In genomic region chr21:36260802-36261201, GRCh38 we compare ENCODE assay signal across 8 cellular contexts. TPM values are rescaled to one million over a fixed set of nuclear protein-coding genes. Genes with fewer than 3 reads are reported as not detected.
DNase-seq lines count a peak whose midpoint lies in the region; ATAC-seq, FAIRE-seq and TF ChIP-seq lines count a peak whose summit lies in the region.

No MANE protein-coding gene starts in this region.

- intact Hi-C loops in esophagus squamous epithelium (cut with DNase I) (no loop called here), left cardiac atrium (cut with DNase I) (no loop called here)

- H3K27me3 ChIP-seq in RWPE2 (ENCODE audit: insufficient read depth, poor library complexity, severe bottlenecking) (no peaks in the 10 kb centered on the region), esophagus squamous epithelium (no peaks in the 10 kb centered on the region), skeletal muscle satellite cell (ENCODE audit: control insufficient read depth, insufficient read depth, low read length) (no peaks in the 10 kb centered on the region)

- TF ChIP-seq POLR2A in GM12891 (IDR thresholded peaks at IDR 0.05; ENCODE audit: low read depth, low read length) = no peak
- no peak for TF ChIP-seq POLR2A in esophagus squamous epithelium (IDR thresholded peaks at IDR 0.05)

- ATAC-seq in RWPE2 (ENCODE audit: low read depth) = no peak
- no peak for ATAC-seq in HG02642 (IDR thresholded peaks at IDR 0.05; ENCODE audit: poor library complexity, unreplicated experiment)
- no peak for ATAC-seq in HG03045 (IDR thresholded peaks at IDR 0.05; ENCODE audit: unreplicated experiment)
- no peak for ATAC-seq in left cardiac atrium

- no peak overlapping the region for H3K9ac ChIP-seq in skeletal muscle satellite cell (ENCODE audit: low read depth, low read length)

- H3K4me1 ChIP-seq in RWPE2 (ENCODE audit: insufficient read depth, poor library complexity, severe bottlenecking) (peaks cover 4% of the 10 kb centered on the region), esophagus squamous epithelium (peaks cover 0 to 23% (median 9%) of the 10 kb centered on the region in 3 donors), skeletal muscle satellite cell (ENCODE audit: control insufficient read depth, insufficient read depth, low read length) (no peaks in the 10 kb centered on the region)

- no peak overlapping the region for H3K27ac ChIP-seq in RWPE2 (ENCODE audit: poor library complexity, severe bottlenecking)
- peak overlapping the region in 3 of 4 donors; percentile 74 to 88 (median 86) for H3K27ac ChIP-seq in esophagus squamous epithelium

- H3K4me3 ChIP-seq in RWPE2 (ENCODE audit: severe bottlenecking) (peak overlapping the region; percentile 32), esophagus squamous epithelium (peak overlapping the region in 3 of 4 donors; percentile 47 to 68 (median 50)), skeletal muscle satellite cell (ENCODE audit: low read length) (peak overlapping the region; percentile 65)

- H3K36me3 ChIP-seq in RWPE2 (ENCODE audit: low read depth) (no peaks in the 10 kb centered on the region; the same call in 1 of the 2 replicates), esophagus squamous epithelium (peaks cover 0 to 67% (median 5%) of the 10 kb centered on the region in 3 donors), skeletal muscle satellite cell (ENCODE audit: insufficient read depth, low read length) (peaks cover 17% of the 10 kb centered on the region)

- FAIRE-seq in GM12891 (lab: Jason Lieb, UNC) = no peak

- 86 to 96% methylated on average over 5 of the region's 5 CpGs for WGBS in esophagus squamous epithelium, 2 donors

- H3K9me3 ChIP-seq in RWPE2 (ENCODE audit: severe bottlenecking) (no peaks in the 10 kb centered on the region), esophagus squamous epithelium (no peaks in the 10 kb centered on the region), skeletal muscle satellite cell (replicated peaks; ENCODE audit: low read length) (no peaks in the 10 kb centered on the region)

- peak overlapping the region; percentile 86 for H3K4me2 ChIP-seq in skeletal muscle satellite cell (ENCODE audit: low read length)

- TF ChIP-seq CTCF in RWPE2 (IDR thresholded peaks at IDR 0.05; ENCODE audit: poor library complexity, severe bottlenecking) (peak; percentile 48), esophagus squamous epithelium (IDR thresholded peaks at IDR 0.05) (no peak)

- DNase-seq in GM12891 (ENCODE audit: insufficient read length, low spot score) (no peak), RWPE2 (ENCODE audit: low spot score) (no peak), esophagus squamous epithelium (lab: John Stamatoyannopoulos, UW) (no peak), NCI-H2196 (lab: John Stamatoyannopoulos, UW; ENCODE audit: unreplicated experiment) (no peak), left cardiac atrium (no peak)

TF ChIP-seq in GM12891, 5 proteins besides CTCF, POLR2A, EP300 and RAD21:
- TF ChIP-seq SPI1 (IDR thresholded peaks at IDR 0.05; ENCODE audit: low read depth, low read length) (peak; percentile 49; the same call in 1 of the 2 replicates), TAF1 (IDR thresholded peaks at IDR 0.05; ENCODE audit: low read depth, low read length) (no peak)

RNA-seq across cellular contexts. Expression of gene MORC3, which starts 59.2 kb away (rescaled TPM):
- polyA plus RNA-seq in GM12891 (2012; ENCODE audit: low read depth, missing spikeins) = 7.9 TPM
- total RNA-seq in esophagus squamous epithelium (10 to 100 TPM; 31.9 to 50.5 (median 43.1) TPM), left cardiac atrium (10 to 100 TPM; 19.2 to 20.2 TPM)
- total RNA-seq in skeletal muscle satellite cell (2012; rRNA removed) = 16.2 and 17.2 TPM in 2 replicates
